In genomic region chr1:98336472-98337118, GRCh38 we compare ENCODE assay signal across 33 cellular contexts.
DNase-seq lines count a peak whose midpoint lies in the region; ATAC-seq and TF ChIP-seq lines count a peak whose summit lies in the region.
"Had no signal": no experiment of that assay in that cellular context is flagged by ENCODE, and none has a peak within 500 bp of the region (broad histone marks: within the 10 kb centered on the region; RNA-seq: fewer than 3 reads in every experiment).

No MANE protein-coding gene starts in this region.

- H3K27ac ChIP-seq in transverse colon (no peak overlapping the region), RWPE1 (no peak overlapping the region)
- H3K27ac ChIP-seq: heart left ventricle, neutrophil, prostate gland, SJSA1, tibial artery had no signal

- H3K27me3 ChIP-seq in transverse colon, result no peaks in the 10 kb centered on the region
- H3K27me3 ChIP-seq: heart left ventricle, MG63, neutrophil, SJSA1, tibial artery had no signal

- H3K4me1 ChIP-seq in transverse colon, result no peaks in the 10 kb centered on the region
- H3K4me1 ChIP-seq: HAP-1, prostate gland had no signal

- in situ Hi-C loops in transverse colon (cut with MboI; ENCODE audit: low pct_ligation_motif_present in 1 of 4, low pct_unique_long_range_greater_than_20kb in 1 of 4, low sequenced_read_pairs in 3 of 4), result no loop called here

- no peaks in the 10 kb centered on the region for H3K27me3 Mint-ChIP-seq in WTC11 (ENCODE audit: low read depth)

- POLR2A ChIA-PET in WTC11 (lab: Charles Lee) (no interaction called here), RWPE1 (lab: Yijun Ruan, JAX; ENCODE audit: low non-redundant PET) (no interaction called here)

- no peak for TF ChIP-seq EP300 in transverse colon (IDR thresholded peaks at IDR 0.05; ENCODE audit: low read depth)

- no peaks in the 10 kb centered on the region for H3K9me3 Mint-ChIP-seq in WTC11
- H3K9me3 Mint-ChIP-seq: activated naive CD4-positive, alpha-beta T cell treated with anti-CD3 and anti-CD28 coated beads for 36 hours; activated T-helper 1 cell treated with anti-CD3 and anti-CD28 coated beads, Interleukin-12 subunit alpha, Interleukin-12 subunit beta, Interleukin-2, Interleukin-4 antibody, amounts not matched to agents 30 ng/mL and 10 ng/mL and 1 ng/mL, durations not matched to agents 14 hours and 24 hours and 36 hours; T-cell had no signal

- no peak overlapping the region for H3K27ac Mint-ChIP-seq in WTC11
- H3K27ac Mint-ChIP-seq: activated naive CD4-positive, alpha-beta T cell treated with anti-CD3 and anti-CD28 coated beads for 36 hours; activated T-helper 1 cell treated with anti-CD3 and anti-CD28 coated beads, Interleukin-12 subunit alpha, Interleukin-12 subunit beta, Interleukin-2, Interleukin-4 antibody, amounts not matched to agents 30 ng/mL and 10 ng/mL and 1 ng/mL, durations not matched to agents 14 hours and 24 hours and 36 hours; CD4-positive, alpha-beta memory T cell; T-cell had no signal

- no peaks in the 10 kb centered on the region for H3K36me3 Mint-ChIP-seq in WTC11
- H3K36me3 Mint-ChIP-seq: CD4-positive, alpha-beta memory T cell; naive B cell; T-cell had no signal

- no peak overlapping the region for H3K4me3 ChIP-seq in transverse colon
- H3K4me3 ChIP-seq: HAP-1, heart left ventricle, MG63, prostate gland, SJSA1, tibial artery had no signal

- 60 to 66% methylated on average over 3 to 5 of the region's 5 CpGs for WGBS in transverse colon (ENCODE audit: low coverage in 1 of 2), 2 donors

- no peak for TF ChIP-seq POLR2A in transverse colon (IDR thresholded peaks at IDR 0.05)

- H3K9me3 ChIP-seq in transverse colon, result no peaks in the 10 kb centered on the region
- H3K9me3 ChIP-seq: HAP-1, heart left ventricle, MG63, neutrophil, prostate gland, SJSA1, tibial artery had no signal

- H3K4me3 Mint-ChIP-seq in WTC11, result peak overlapping the region; percentile 34
- H3K4me3 Mint-ChIP-seq: activated naive CD4-positive, alpha-beta T cell treated with anti-CD3 and anti-CD28 coated beads for 36 hours; activated T-helper 1 cell treated with anti-CD3 and anti-CD28 coated beads, Interleukin-12 subunit alpha, Interleukin-12 subunit beta, Interleukin-2, Interleukin-4 antibody, amounts not matched to agents 30 ng/mL and 10 ng/mL and 1 ng/mL, durations not matched to agents 14 hours and 24 hours and 36 hours; CD4-positive, alpha-beta memory T cell; naive B cell; T-cell had no signal

- H3K4me1 Mint-ChIP-seq in WTC11, result 0 out of 2 replicates have a peak, but pooled peaks cover 3% of the 10 kb centered on the region
- H3K4me1 Mint-ChIP-seq: CD4-positive, alpha-beta memory T cell; naive B cell; T-cell had no signal

- DNase-seq in NCI-H2029 treated with DMSO at 0.1 percent for 48 hours (lab: John Stamatoyannopoulos, UW) (peak; percentile 6), NCI-H2029 (lab: John Stamatoyannopoulos, UW) (no peak), WTC11 (ENCODE audit: low spot score) (no peak), left colon (peak in 1 of 2 donors; percentile 12), transverse colon (peak; percentile 14), RWPE1 (ENCODE audit: low spot score) (no peak), GM19240 (ENCODE audit: insufficient read length, low spot score) (no peak)
- DNase-seq: 8988T; activated CD4-positive, alpha-beta T cell treated with anti-CD3 and anti-CD28 coated beads, Interleukin-2, amount 50 U/mL, for 4 hours; activated naive CD4-positive, alpha-beta T cell treated with anti-CD3 and anti-CD28 coated beads for 36 hours; CD4-positive, alpha-beta memory T cell; DMS 273 treated with DMSO at 0.1 percent for 48 hours; effector CD4-positive, alpha-beta T cell; EL; foreskin fibroblast; heart left ventricle; KBM-7; MG63; naive B cell; NCI-H1436; NCI-H2171 treated with DMSO at 0.1 percent for 48 hours; NCI-H526; stimulated activated CD8-positive, alpha-beta memory T cell treated with anti-CD3 and anti-CD28 coated beads, Interleukin-4, amount 100 ng/mL, for 48 hours; T-cell; tibial artery had no signal

- TF ChIP-seq CTCF in WTC11 (IDR thresholded peaks at IDR 0.05) (no peak), transverse colon (IDR thresholded peaks at IDR 0.05) (no peak), RWPE1 (conservative IDR thresholded peaks at IDR 0.05; ENCODE audit: low read depth) (no peak)

- intact Hi-C loops in left colon (cut with DNase I, micrococcal nuclease), result no loop called here
- intact Hi-C loops in transverse colon (cut with DNase I; ENCODE audit: low total_unique reads), result no loop called here

- CTCF ChIA-PET in WTC11 (lab: Charles Lee), result no interaction called here
- CTCF ChIA-PET in RWPE1 (lab: Yijun Ruan, JAX), result no interaction called here

- ATAC-seq in WTC11 (peak; percentile 87), left colon (peak; percentile 82), HG03097 (IDR thresholded peaks at IDR 0.05; ENCODE audit: low FRiP score, unreplicated experiment) (no peak)
- ATAC-seq: esophagus mucosa, heart left ventricle, Panc1, T-cell had no signal

- no peaks in the 10 kb centered on the region for H3K36me3 ChIP-seq in transverse colon
- H3K36me3 ChIP-seq: HAP-1, heart left ventricle, MG63, neutrophil, prostate gland, SJSA1, tibial artery had no signal

TF ChIP-seq in WTC11, 78 proteins besides CTCF, POLR2A, EP300 and RAD21:
- no peak for TF ChIP-seq SOX15 (CRISPR knock-in tag; IDR thresholded peaks at IDR 0.05)
- TF ChIP-seq OVOL2 (CRISPR knock-in tag; IDR thresholded peaks at IDR 0.05; ENCODE audit: borderline replicate concordance), result no peak
- TF ChIP-seq, protein P1, sequence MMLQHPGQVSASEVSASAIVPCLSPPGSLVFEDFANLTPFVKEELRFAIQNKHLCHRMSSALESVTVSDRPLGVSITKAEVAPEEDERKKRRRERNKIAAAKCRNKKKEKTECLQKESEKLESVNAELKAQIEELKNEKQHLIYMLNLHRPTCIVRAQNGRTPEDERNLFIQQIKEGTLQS (CRISPR knock-in tag; conservative IDR thresholded peaks at IDR 0.05), result no peak
- TF ChIP-seq, protein P2, sequence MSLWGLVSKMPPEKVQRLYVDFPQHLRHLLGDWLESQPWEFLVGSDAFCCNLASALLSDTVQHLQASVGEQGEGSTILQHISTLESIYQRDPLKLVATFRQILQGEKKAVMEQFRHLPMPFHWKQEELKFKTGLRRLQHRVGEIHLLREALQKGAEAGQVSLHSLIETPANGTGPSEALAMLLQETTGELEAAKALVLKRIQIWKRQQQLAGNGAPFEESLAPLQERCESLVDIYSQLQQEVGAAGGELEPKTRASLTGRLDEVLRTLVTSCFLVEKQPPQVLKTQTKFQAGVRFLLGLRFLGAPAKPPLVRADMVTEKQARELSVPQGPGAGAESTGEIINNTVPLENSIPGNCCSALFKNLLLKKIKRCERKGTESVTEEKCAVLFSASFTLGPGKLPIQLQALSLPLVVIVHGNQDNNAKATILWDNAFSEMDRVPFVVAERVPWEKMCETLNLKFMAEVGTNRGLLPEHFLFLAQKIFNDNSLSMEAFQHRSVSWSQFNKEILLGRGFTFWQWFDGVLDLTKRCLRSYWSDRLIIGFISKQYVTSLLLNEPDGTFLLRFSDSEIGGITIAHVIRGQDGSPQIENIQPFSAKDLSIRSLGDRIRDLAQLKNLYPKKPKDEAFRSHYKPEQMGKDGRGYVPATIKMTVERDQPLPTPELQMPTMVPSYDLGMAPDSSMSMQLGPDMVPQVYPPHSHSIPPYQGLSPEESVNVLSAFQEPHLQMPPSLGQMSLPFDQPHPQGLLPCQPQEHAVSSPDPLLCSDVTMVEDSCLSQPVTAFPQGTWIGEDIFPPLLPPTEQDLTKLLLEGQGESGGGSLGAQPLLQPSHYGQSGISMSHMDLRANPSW (CRISPR knock-in tag; conservative IDR thresholded peaks at IDR 0.05; ENCODE audit: low read depth), result no peak
- no peak for TF ChIP-seq NR3C1 (CRISPR knock-in tag; conservative IDR thresholded peaks at IDR 0.05; ENCODE audit: low read depth)
- no peak for TF ChIP-seq ATF2 (CRISPR knock-in tag; IDR thresholded peaks at IDR 0.05; ENCODE audit: borderline replicate concordance, low read depth)

Comparison
In these comparisons a context has a peak if more than half of its experiments do, and no peak if none do; other contexts are left out.
1. DNase-seq: peak in NCI-H2029 treated with DMSO at 0.1 percent for 48 hours (single experiment) and transverse colon (single experiment); none in NCI-H2029 (single experiment), WTC11 (single experiment), RWPE1 (single experiment) and GM19240 (single experiment).